ENCODE assay signal across 8 cellular contexts in the genomic region with DNA sequence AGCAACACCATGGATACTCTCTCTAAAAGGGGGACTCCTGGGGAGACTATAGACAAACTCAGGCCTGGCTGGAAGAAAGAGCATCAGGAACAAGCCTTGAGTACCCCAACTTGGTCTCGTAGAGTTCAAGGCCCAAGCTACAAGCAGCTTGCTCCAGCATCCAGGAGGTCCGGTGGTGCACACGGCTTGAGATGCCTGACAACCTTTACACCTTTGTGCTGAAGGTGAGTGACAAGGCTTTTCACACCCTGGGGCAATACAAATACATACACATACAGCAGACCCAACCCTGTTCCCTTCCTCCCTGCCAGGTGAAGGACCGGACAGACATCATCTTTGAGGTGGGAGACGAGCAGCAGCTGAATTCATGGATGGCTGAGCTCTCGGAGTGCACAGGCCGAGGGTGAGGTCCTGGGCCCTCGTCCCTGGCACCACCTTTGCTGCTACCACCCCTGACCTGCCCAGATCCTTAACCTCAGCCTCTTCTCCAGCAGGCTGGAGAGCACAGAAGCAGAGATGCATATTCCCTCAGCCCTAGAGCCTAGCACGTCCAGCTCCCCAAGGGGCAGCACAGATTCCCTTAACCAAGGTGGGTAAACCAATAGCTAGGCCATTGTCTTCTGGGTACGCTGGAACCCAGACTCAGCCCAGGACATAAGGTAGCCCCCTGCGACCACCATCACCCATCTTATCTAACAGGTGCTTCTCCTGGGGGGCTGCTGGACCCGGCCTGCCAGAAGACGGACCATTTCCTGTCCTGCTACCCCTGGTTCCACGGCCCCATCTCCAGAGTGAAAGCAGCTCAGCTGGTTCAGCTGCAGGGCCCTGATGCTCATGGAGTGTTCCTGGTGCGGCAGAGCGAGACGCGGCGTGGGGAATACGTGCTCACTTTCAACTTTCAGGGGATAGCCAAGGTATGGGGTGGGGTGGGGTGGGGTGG. TPM values are rescaled to one million over a fixed set of nuclear protein-coding genes. Genes with fewer than 3 reads are reported as not detected.
DNase-seq lines count a peak whose midpoint lies in the region; ATAC-seq and TF ChIP-seq lines count a peak whose summit lies in the region.

No MANE protein-coding gene starts in this region.

- peak overlapping the region; percentile 65 to 99 (median 83) for H3K27ac Mint-ChIP-seq in naive thymus-derived CD4-positive, alpha-beta T cell

- ATAC-seq in naive thymus-derived CD4-positive, alpha-beta T cell, result no peak
- no peak for ATAC-seq in GM21786 (IDR thresholded peaks at IDR 0.05; ENCODE audit: unreplicated experiment)
- no peak for ATAC-seq in HG03521 (IDR thresholded peaks at IDR 0.05; ENCODE audit: unreplicated experiment)
- no peak for ATAC-seq in HG03342 (IDR thresholded peaks at IDR 0.05; ENCODE audit: unreplicated experiment)

- no peaks in the 10 kb centered on the region for H3K27me3 ChIP-seq in BLaER1 treated with 17β-estradiol and CSF1 and Interleukin-3, amounts not matched to agents 10 nM and 100 nM
- no peaks in the 10 kb centered on the region for H3K27me3 ChIP-seq in KMS-11 (ENCODE audit: insufficient read depth, low read depth)
- no peaks in the 10 kb centered on the region for H3K27me3 ChIP-seq in naive thymus-derived CD4-positive, alpha-beta T cell (ENCODE audit: control insufficient read depth in 2 of 2, insufficient read depth in 2 of 2, low read length in 2 of 2)

- TF ChIP-seq CTCF in KMS-11 (conservative IDR thresholded peaks at IDR 0.05; ENCODE audit: low read depth, low read length), result no peak

- peaks cover 58 to 100% (median 95%) of the 10 kb centered on the region in 11 experiments for H4K20me1 ChIP-seq in BLaER1 treated with 17β-estradiol and CSF1 and Interleukin-3, amounts not matched to agents 10 nM and 100 nM
- H4K20me1 ChIP-seq in KMS-11 (ENCODE audit: insufficient read depth), result 0 out of 2 replicates have a peak, but pooled peaks cover 3% of the 10 kb centered on the region

- H3K4me2 ChIP-seq in BLaER1 treated with 17β-estradiol and CSF1 and Interleukin-3, amounts not matched to agents 10 nM and 100 nM, result peak overlapping the region; percentile 93 to 100 (median 98)
- H3K4me2 ChIP-seq in KMS-11, result peak overlapping the region; percentile 92; the same call in 1 of the 2 replicates

- H3K4me3 ChIP-seq in BLaER1 treated with 17β-estradiol and CSF1 and Interleukin-3, amounts not matched to agents 10 nM and 100 nM, result peak overlapping the region in 4 of 10 experiments; percentile 34 to 50 (median 48); a peak in 3 of 20 replicates
- H3K4me3 ChIP-seq in KMS-11 (IDR thresholded peaks at IDR 0.05; ENCODE audit: insufficient read depth, low read depth, low read length), result no peak overlapping the region
- H3K4me3 ChIP-seq in naive thymus-derived CD4-positive, alpha-beta T cell (ENCODE audit: low read length), result no peak overlapping the region

- intact Hi-C loops in naive thymus-derived CD4-positive, alpha-beta T cell (cut with micrococcal nuclease), result no loop called here

- peaks cover 66 to 90% (median 83%) of the 10 kb centered on the region in 11 experiments for H3K36me3 ChIP-seq in BLaER1 treated with 17β-estradiol and CSF1 and Interleukin-3, amounts not matched to agents 10 nM and 100 nM
- no peaks in the 10 kb centered on the region for H3K36me3 ChIP-seq in KMS-11 (ENCODE audit: insufficient read depth)
- H3K36me3 ChIP-seq in naive thymus-derived CD4-positive, alpha-beta T cell (ENCODE audit: control insufficient read depth in 2 of 3, insufficient read depth in 3 of 3, low read length in 3 of 3), result peaks cover 0 to 65% (median 16%) of the 10 kb centered on the region in 3 experiments

- no peaks in the 10 kb centered on the region for H3K27me3 Mint-ChIP-seq in naive thymus-derived CD4-positive, alpha-beta T cell

- CTCF ChIA-PET in naive thymus-derived CD4-positive, alpha-beta T cell (lab: Charles Lee), result interaction anchor here (0.9 to 11.6 kb wide), 3 partner anchors 9 to 46 kb away, joined by 3 to 462 read pairs (median 3); a partner anchor contains a TSS

- POLR2A ChIA-PET in naive thymus-derived CD4-positive, alpha-beta T cell (lab: Charles Lee), result interaction anchor here (0.5 to 9.4 kb wide), 6 partner anchors 10 to 43 kb away, joined by 3 to 64 read pairs (median 4); a partner anchor contains a TSS

- peak; percentile 32 for DNase-seq in ecto neural progenitor cell (ENCODE audit: low spot score)
- peak in 1 of 9 donors; percentile 19 for DNase-seq in naive thymus-derived CD4-positive, alpha-beta T cell
- no peak for DNase-seq in AG20443 (ENCODE audit: low spot score)

- no peak overlapping the region for H2AFZ ChIP-seq in KMS-11 (ENCODE audit: low read depth)

- H3K27ac ChIP-seq in BLaER1 treated with 17β-estradiol and CSF1 and Interleukin-3, amounts not matched to agents 10 nM and 100 nM, result peak overlapping the region in 10 of 11 experiments; percentile 57 to 92 (median 74); a peak in 20 of 22 replicates
- H3K27ac ChIP-seq in KMS-11, result peak overlapping the region; percentile 84; the same call in 1 of the 2 replicates
- H3K27ac ChIP-seq in naive thymus-derived CD4-positive, alpha-beta T cell (ENCODE audit: low read depth, low read length), result peak overlapping the region; percentile 77

- H3K4me1 ChIP-seq in BLaER1 treated with 17β-estradiol and CSF1 and Interleukin-3, amounts not matched to agents 10 nM and 100 nM, result peaks cover 73 to 99% (median 97%) of the 10 kb centered on the region in 10 experiments
- H3K4me1 ChIP-seq in KMS-11 (ENCODE audit: low read depth, poor library complexity, severe bottlenecking), result peaks cover 63% of the 10 kb centered on the region
- H3K4me1 ChIP-seq in naive thymus-derived CD4-positive, alpha-beta T cell (ENCODE audit: control insufficient read depth in 2 of 2, insufficient read depth in 2 of 2, low read length in 2 of 2), result peaks cover 40 to 55% of the 10 kb centered on the region in 2 donors

- peaks cover 38 to 91% (median 70%) of the 10 kb centered on the region in 7 donors for H3K4me1 Mint-ChIP-seq in naive thymus-derived CD4-positive, alpha-beta T cell

- peaks cover 7 to 58% (median 13%) of the 10 kb centered on the region in 5 donors for H3K36me3 Mint-ChIP-seq in naive thymus-derived CD4-positive, alpha-beta T cell

- H3K9ac ChIP-seq in BLaER1 treated with 17β-estradiol and CSF1 and Interleukin-3, amounts not matched to agents 10 nM and 100 nM, result peak overlapping the region; percentile 63 to 80 (median 69); a peak in 21 of 22 replicates
- H3K9ac ChIP-seq in KMS-11, result no peak overlapping the region

- peaks cover 2% of the 10 kb centered on the region; the same call in 1 of the 2 replicates for H3K79me2 ChIP-seq in KMS-11 (ENCODE audit: insufficient read depth, low read depth)

- H3K9me3 ChIP-seq in BLaER1 treated with 17β-estradiol and CSF1 and Interleukin-3, amounts not matched to agents 10 nM and 100 nM (replicated peaks in 1 of 11), result no peaks in the 10 kb centered on the region
- no peaks in the 10 kb centered on the region for H3K9me3 ChIP-seq in naive thymus-derived CD4-positive, alpha-beta T cell (ENCODE audit: control insufficient read depth in 2 of 3, low read length in 3 of 3)

- peaks cover 0 to 2% (median 0%) of the 10 kb centered on the region in 11 donors for H3K9me3 Mint-ChIP-seq in naive thymus-derived CD4-positive, alpha-beta T cell

- H3K4me3 Mint-ChIP-seq in naive thymus-derived CD4-positive, alpha-beta T cell, result peak overlapping the region in 1 of 10 donors; percentile 53

RNA-seq across cellular contexts. Expression of a gene that starts 41.2 kb away (rescaled TPM):
- total RNA-seq in naive thymus-derived CD4-positive, alpha-beta T cell, result 10 to 100 TPM; 18.5 to 71.4 (median 29.8) TPM
- polyA plus RNA-seq in naive thymus-derived CD4-positive, alpha-beta T cell, result 1 to 10 TPM; 3.5 to 7.8 TPM
